19 cellular contexts compared by ENCODE assay signal in the genomic region with DNA sequence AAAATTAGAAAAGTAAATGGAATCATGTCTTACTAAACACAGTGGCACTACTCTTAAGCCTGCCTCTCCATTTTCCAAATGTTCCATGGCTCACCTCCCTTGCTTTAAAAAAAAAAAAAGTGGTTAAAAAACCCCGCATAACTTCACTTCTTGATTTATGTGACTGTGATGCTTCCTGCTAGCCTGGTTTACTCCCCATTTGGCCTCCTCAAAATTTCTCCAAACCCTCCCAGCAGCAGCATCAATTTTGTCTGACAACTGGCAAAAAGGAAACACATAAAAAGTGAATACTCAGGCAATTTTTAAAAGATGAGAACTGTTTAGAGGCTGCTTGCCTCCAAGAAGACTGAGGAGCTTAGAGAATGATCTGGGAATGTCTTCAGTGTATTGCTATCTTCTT. TPM values are rescaled to one million over a fixed set of nuclear protein-coding genes. Genes with fewer than 3 reads are reported as not detected.
DNase-seq lines count a peak whose midpoint lies in the region; ATAC-seq, FAIRE-seq and TF ChIP-seq lines count a peak whose summit lies in the region.
"Had no signal": no experiment of that assay in that cellular context is flagged by ENCODE, and none has a peak within 500 bp of the region (broad histone marks: within the 10 kb centered on the region; RNA-seq: fewer than 3 reads in every experiment).

No MANE protein-coding gene starts in this region.

- no peaks in the 10 kb centered on the region for H3K79me2 ChIP-seq in smooth muscle cell (ENCODE audit: low read depth)

- no peak for DNase-seq in T-helper 17 cell
- DNase-seq in left kidney (ENCODE audit: low read depth, low spot score), result peak; percentile 72
- DNase-seq in smooth muscle cell (lab: John Stamatoyannopoulos, UW; ENCODE audit: unreplicated experiment), result no peak
- DNase-seq in RPMI8226, result no peak
- no peak for DNase-seq in GM12891 (ENCODE audit: insufficient read length, low spot score)
- no peak for DNase-seq in frontal cortex (ENCODE audit: low spot score in 2 of 2)
- DNase-seq in stimulated activated CD4-positive, alpha-beta T cell treated with anti-CD3 and anti-CD28 coated beads, Interleukin-2, amount 100 ng/mL, for 24 hours, result no peak
- DNase-seq: C1 segment of cervical spinal cord; Calu3; CD4-positive, alpha-beta memory T cell; COR-L47; DMS53; DMS79 treated with DMSO at 0.1 percent for 48 hours; GF-D8; GOT3; HFFc6 had no signal

- no peak for FAIRE-seq in GM12891 (lab: Jason Lieb, UNC)
- FAIRE-seq in frontal cortex (lab: Jason Lieb, UNC), result no peak
- FAIRE-seq: H54 had no signal

- no peaks in the 10 kb centered on the region for H3K36me3 ChIP-seq in smooth muscle cell (ENCODE audit: low read depth)
- H3K36me3 ChIP-seq: HAP-1 had no signal

- no peak for ATAC-seq in T-helper 17 cell

- H3K27ac Mint-ChIP-seq in T-helper 17 cell (peak overlapping the region; percentile 16), nephron (peak overlapping the region; percentile 77 to 86 (median 78))
- H3K27ac Mint-ChIP-seq: CD4-positive, alpha-beta memory T cell; HFFc6 had no signal

- no peak for TF ChIP-seq POLR2A in GM12891 (IDR thresholded peaks at IDR 0.05; ENCODE audit: low read depth, low read length)

- peak overlapping the region; percentile 0 for H2AFZ ChIP-seq in smooth muscle cell (ENCODE audit: low read depth)

- peaks cover 2% of the 10 kb centered on the region for H3K4me1 Mint-ChIP-seq in T-helper 17 cell
- H3K4me1 Mint-ChIP-seq in nephron, result peaks cover 21% of the 10 kb centered on the region

- H3K4me1 ChIP-seq in smooth muscle cell (ENCODE audit: low read depth), result peaks cover 17% of the 10 kb centered on the region

- TF ChIP-seq CTCF in nephron (IDR thresholded peaks at IDR 0.05; ENCODE audit: unreplicated experiment in 3 of 3), result no peak
- no peak for TF ChIP-seq CTCF in smooth muscle cell (IDR thresholded peaks at IDR 0.05; ENCODE audit: borderline replicate concordance, insufficient read depth, poor library complexity, severe bottlenecking)

- peaks cover 16% of the 10 kb centered on the region for H3K9me3 Mint-ChIP-seq in nephron

- H3K9me3 ChIP-seq in T-helper 17 cell (ENCODE audit: control insufficient read depth, low read length, poor library complexity, severe bottlenecking) (no peaks in the 10 kb centered on the region), smooth muscle cell (replicated peaks; ENCODE audit: low read depth) (peaks cover 4% of the 10 kb centered on the region)

- no peaks in the 10 kb centered on the region for H3F3A ChIP-seq in smooth muscle cell (ENCODE audit: low read depth)

- H4K20me1 ChIP-seq in smooth muscle cell (ENCODE audit: low read depth), result no peaks in the 10 kb centered on the region

- WGBS in smooth muscle cell (ENCODE audit: low lambda C conversion rate), result 78% methylated on average over 1 of the region's 1 CpG

- H3K9ac ChIP-seq in smooth muscle cell (ENCODE audit: low read depth), result no peak overlapping the region

- H3K27me3 Mint-ChIP-seq in T-helper 17 cell (no peaks in the 10 kb centered on the region), nephron (ENCODE audit: low read depth) (peaks cover 9% of the 10 kb centered on the region)

- H3K36me3 Mint-ChIP-seq in T-helper 17 cell (ENCODE audit: low read depth), result no peaks in the 10 kb centered on the region
- H3K36me3 Mint-ChIP-seq in nephron (ENCODE audit: low read depth), result peaks cover 10% of the 10 kb centered on the region
- H3K36me3 Mint-ChIP-seq: CD4-positive, alpha-beta memory T cell had no signal

- H3K4me3 Mint-ChIP-seq in T-helper 17 cell, result no peak overlapping the region
- peak overlapping the region in 1 of 3 experiments; percentile 3 for H3K4me3 Mint-ChIP-seq in nephron
- H3K4me3 Mint-ChIP-seq: CD4-positive, alpha-beta memory T cell; HFFc6 had no signal

- no peak overlapping the region for H3K27ac ChIP-seq in smooth muscle cell (ENCODE audit: low read depth)

- no peaks in the 10 kb centered on the region for H3K27me3 ChIP-seq in smooth muscle cell (ENCODE audit: low read depth)

- no peak overlapping the region for H3K4me3 ChIP-seq in smooth muscle cell
- H3K4me3 ChIP-seq: HAP-1 had no signal

- no peak overlapping the region for H3K4me2 ChIP-seq in smooth muscle cell

TF ChIP-seq in GM12891, 5 proteins besides CTCF, POLR2A, EP300 and RAD21:
- no peak for TF ChIP-seq POU2F2 (IDR thresholded peaks at IDR 0.05; ENCODE audit: low read depth, low read length)
- no peak for TF ChIP-seq SPI1 (IDR thresholded peaks at IDR 0.05; ENCODE audit: low read depth, low read length)
- TF ChIP-seq PAX5 (IDR thresholded peaks at IDR 0.05; ENCODE audit: insufficient read depth, low read length, severe bottlenecking), result no peak
- TF ChIP-seq TAF1 (IDR thresholded peaks at IDR 0.05; ENCODE audit: low read depth, low read length), result no peak
- no peak for TF ChIP-seq POLR2AphosphoS5 (IDR thresholded peaks at IDR 0.05; ENCODE audit: low read depth, low read length)

RNA-seq across cellular contexts. Expression of a gene that starts 17.8 kb away (rescaled TPM):
- total RNA-seq in T-helper 17 cell (10 to 100 TPM; 10.3 to 16.9 TPM), smooth muscle cell (146 TPM in 2 replicates), frontal cortex (9.0 TPM)
- polyA plus RNA-seq in smooth muscle cell, result 127 and 154 TPM in 2 replicates
- 5.0 TPM for polyA plus RNA-seq in GM12891 (2012; ENCODE audit: low read depth, missing spikeins)
